In the genomic region with DNA sequence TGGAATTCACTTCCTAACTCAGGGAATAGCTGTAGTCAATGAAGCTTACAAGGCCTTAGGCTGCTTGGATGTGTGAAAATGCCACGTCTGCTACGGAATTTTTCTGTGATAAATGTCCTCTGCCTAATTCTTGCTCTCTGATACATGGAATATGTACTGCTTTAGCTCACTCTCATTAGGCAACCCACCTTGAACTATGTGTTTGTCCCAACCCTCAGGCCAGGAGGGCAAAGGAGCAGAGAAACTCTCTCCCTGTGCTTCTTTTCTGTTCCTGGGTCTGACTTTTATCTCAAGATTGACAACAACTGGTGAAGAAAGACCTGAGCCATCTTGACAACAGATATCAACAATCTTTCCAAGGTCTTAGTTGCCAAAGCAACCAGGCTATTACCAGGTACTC, we compare ENCODE assay signal across 20 cellular contexts.
"Had no signal": no experiment of that assay in that cellular context is flagged by ENCODE, and none has a peak within 500 bp of the region (broad histone marks: within the 10 kb centered on the region; RNA-seq: fewer than 3 reads in every experiment).

No MANE protein-coding gene starts in this region.

- H3K36me3 Mint-ChIP-seq: activated naive CD4-positive, alpha-beta T cell treated with anti-CD3 and anti-CD28 coated beads, Interleukin-2, amount 50 U/mL, for 24 hours had no signal

- H3K27ac Mint-ChIP-seq: activated CD4-positive, alpha-beta memory T cell treated with anti-CD3 and anti-CD28 coated beads, Interleukin-2, amount 10 ng/mL, durations not matched to agents 7 days and 5 days; activated naive CD4-positive, alpha-beta T cell treated with anti-CD3 and anti-CD28 coated beads, Interleukin-2, amount 50 U/mL, for 24 hours; activated T-cell treated with anti-CD3 and anti-CD28 coated beads, Interleukin-2, amount 50 U/mL, for 72 hours; activated T-helper 2 cell treated with anti-CD3 and anti-CD28 coated beads, Interferon-gamma antibody, Interleukin-2, Interleukin-4, amounts not matched to agents 10 μg/mL and 5 μg/mL and 100 μg/mL, durations not matched to agents 14 hours and 24 hours and 36 hours had no signal

- H3K27me3 Mint-ChIP-seq: activated CD4-positive, alpha-beta memory T cell treated with anti-CD3 and anti-CD28 coated beads, Interleukin-2, amount 10 ng/mL, durations not matched to agents 7 days and 5 days had no signal

- H3K4me3 Mint-ChIP-seq: activated CD4-positive, alpha-beta memory T cell treated with anti-CD3 and anti-CD28 coated beads, Interleukin-2, amount 10 ng/mL, durations not matched to agents 7 days and 5 days; activated naive CD4-positive, alpha-beta T cell treated with anti-CD3 and anti-CD28 coated beads, Interleukin-2, amount 50 U/mL, for 24 hours; activated T-cell treated with anti-CD3 and anti-CD28 coated beads, Interleukin-2, amount 50 U/mL, for 72 hours had no signal

- H3K9me3 Mint-ChIP-seq: activated CD4-positive, alpha-beta memory T cell treated with anti-CD3 and anti-CD28 coated beads, Interleukin-2, amount 10 ng/mL, durations not matched to agents 7 days and 5 days; activated naive CD4-positive, alpha-beta T cell treated with anti-CD3 and anti-CD28 coated beads, Interleukin-2, amount 50 U/mL, for 24 hours; activated T-helper 2 cell treated with anti-CD3 and anti-CD28 coated beads, Interferon-gamma antibody, Interleukin-2, Interleukin-4, amounts not matched to agents 10 μg/mL and 5 μg/mL and 100 μg/mL, durations not matched to agents 14 hours and 24 hours and 36 hours had no signal

- H3K9ac ChIP-seq: KMS-11 had no signal

- ATAC-seq: activated T-cell treated with anti-CD3 and anti-CD28 coated beads, Interleukin-2, amount 50 U/mL, for 72 hours had no signal

- H3K27ac ChIP-seq: KMS-11 had no signal

- DNase-seq: activated CD4-positive, alpha-beta memory T cell treated with anti-CD3 and anti-CD28 coated beads, Interleukin-2, amount 10 ng/mL, durations not matched to agents 7 days and 5 days; activated CD4-positive, alpha-beta T cell treated with anti-CD3 and anti-CD28 coated beads, Interleukin-2, amount 50 U/mL, for 1 hour; activated CD4-positive, CD25-positive, alpha-beta regulatory T cell; activated CD8-positive, alpha-beta memory T cell treated with anti-CD3 and anti-CD28 coated beads, Interleukin-2, amount 50 U/mL, for 4 hours; activated T-cell treated with anti-CD3 and anti-CD28 coated beads, Interleukin-2, amount 50 U/mL, for 72 hours; aorta; central memory CD4-positive, alpha-beta T cell; NCI-H1092; NCI-H1417; NCI-H1930; NCI-H2171; NCI-H226; NCI-H526 treated with DMSO at 0.1 percent for 48 hours; NCI-H82; SIG-M5; T-helper 2 cell; T1000 had no signal

- H3K4me1 Mint-ChIP-seq: activated naive CD4-positive, alpha-beta T cell treated with anti-CD3 and anti-CD28 coated beads, Interleukin-2, amount 50 U/mL, for 24 hours had no signal
